Comparison of ENCODE assay signal across 22 cellular contexts in the genomic region with DNA sequence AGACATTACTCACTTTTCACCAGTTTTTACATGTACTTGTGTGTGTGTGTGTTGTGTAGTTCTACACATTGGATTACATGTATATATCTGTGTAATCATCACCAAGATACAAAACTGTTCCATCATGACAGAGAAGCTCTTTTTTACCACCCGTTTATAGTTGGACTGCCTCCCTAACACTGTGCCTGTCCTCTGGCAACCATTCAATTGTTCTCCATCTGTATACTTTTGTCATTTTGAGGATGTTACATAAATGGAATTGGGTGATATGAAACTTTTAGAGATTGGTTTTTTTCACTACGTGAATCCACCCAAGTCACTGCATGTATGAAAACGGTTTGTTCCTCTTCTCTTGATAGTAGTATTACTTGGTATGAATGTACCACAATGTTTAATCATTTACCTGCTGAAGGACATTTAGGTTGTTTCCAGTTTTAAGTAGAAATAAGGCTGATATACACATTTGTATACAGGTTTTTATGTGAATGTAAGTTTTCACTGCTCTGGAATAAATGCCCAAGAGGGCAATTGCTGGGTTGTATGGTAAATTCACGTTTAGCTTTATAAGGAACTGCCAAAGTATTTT.
DNase-seq lines count a peak whose midpoint lies in the region; ATAC-seq, FAIRE-seq and TF ChIP-seq lines count a peak whose summit lies in the region.
"Had no signal": no experiment of that assay in that cellular context is flagged by ENCODE, and none has a peak within 500 bp of the region (broad histone marks: within the 10 kb centered on the region; RNA-seq: fewer than 3 reads in every experiment).

No MANE protein-coding gene starts in this region.

- WGBS in GM12878 (ENCODE audit: insufficient coverage, insufficient replicate concordance, low lambda C conversion rate, missing lambda C conversion rate): 48% methylated on average over 4 of the region's 4 CpGs
- WGBS in HepG2 (ENCODE audit: low lambda C conversion rate): 90% methylated on average over 4 of the region's 4 CpGs

- H3K9ac ChIP-seq in GM12878 (ENCODE audit: control insufficient read depth, insufficient read depth, low read length) (no peak overlapping the region), HepG2 (ENCODE audit: insufficient read depth, low read depth, low read length) (no peak overlapping the region)

- TF ChIP-seq CTCF in GM12878 (IDR thresholded peaks at IDR 0.05 in 2 of 3, conservative IDR thresholded peaks at IDR 0.05 in 1 of 3; ENCODE audit: control insufficient read depth in 2 of 3, extremely low read depth in 1 of 3, insufficient read depth in 1 of 3, low read depth in 3 of 3, low read length in 3 of 3) (no peak), HepG2 (CRISPR knock-in tag; IDR thresholded peaks at IDR 0.05) (no peak)

- H3K36me3 ChIP-seq in GM12878 (ENCODE audit: control insufficient read depth in 2 of 2, insufficient read depth in 2 of 2, low read length in 1 of 2) (peaks cover 3 to 21% of the 10 kb centered on the region in 2 experiments), HepG2 (replicated peaks in 1 of 2; ENCODE audit: control insufficient read depth in 1 of 2, insufficient read depth in 2 of 2, low read length in 2 of 2) (no peaks in the 10 kb centered on the region)

- no peaks in the 10 kb centered on the region; the same call in 1 of the 2 replicates for H3K79me2 ChIP-seq in GM12878 (ENCODE audit: control insufficient read depth, insufficient read depth, low read length)
- peaks cover 2% of the 10 kb centered on the region for H3K79me2 ChIP-seq in HepG2 (ENCODE audit: insufficient read depth, low read length)

- H3K27ac Mint-ChIP-seq in activated CD8-positive, alpha-beta memory T cell treated with anti-CD3 and anti-CD28 coated beads, Interleukin-2, amount 10 ng/mL, durations not matched to agents 7 days and 5 days: no peak overlapping the region
- H3K27ac Mint-ChIP-seq: IgD-negative memory B cell had no signal

- DNase-seq in H54 (ENCODE audit: insufficient read length, low spot score) (no peak), GM12878 (ENCODE audit: low read depth, low spot score) (peak; percentile 25), NCI-H128 (lab: John Stamatoyannopoulos, UW; ENCODE audit: unreplicated experiment) (no peak), HepG2 (ENCODE audit: low spot score) (no peak)
- no peak for DNase-seq in activated CD8-positive, alpha-beta memory T cell treated with anti-CD3 and anti-CD28 coated beads, Interleukin-2, amount 10 ng/mL, durations not matched to agents 7 days and 5 days
- DNase-seq: BE2C, EL, NCI-H1105, NCI-H2029 treated with DMSO at 0.1 percent for 48 hours, NCI-H2171, NCI-H345, NCI-H524, NCI-H774, T-helper 1 cell had no signal

- no peak for TF ChIP-seq POLR2A in H54 (IDR thresholded peaks at IDR 0.05; ENCODE audit: low read depth, low read length)
- no peak for TF ChIP-seq POLR2A in GM12878 (IDR thresholded peaks at IDR 0.05; ENCODE audit: low read depth, low read length)
- TF ChIP-seq POLR2A in HepG2 (IDR thresholded peaks at IDR 0.05; ENCODE audit: insufficient read depth in 1 of 2, low read depth in 2 of 2, low read length in 2 of 2): no peak

- intact Hi-C loops in GM12878 (cut with micrococcal nuclease; ENCODE audit: unreplicated experiment): no loop called here
- intact Hi-C loops in HepG2 (cut with micrococcal nuclease; ENCODE audit: unreplicated experiment): no loop called here

- POLR2A ChIA-PET in GM12878 (lab: Charles Lee) (no interaction called here), HepG2 (lab: Yijun Ruan, JAX) (no interaction called here)

- H3K4me3 Mint-ChIP-seq in activated CD8-positive, alpha-beta memory T cell treated with anti-CD3 and anti-CD28 coated beads, Interleukin-2, amount 10 ng/mL, durations not matched to agents 7 days and 5 days: no peak overlapping the region
- H3K4me3 Mint-ChIP-seq: IgD-negative memory B cell had no signal

- TF ChIP-seq RAD21 in GM12878 (IDR thresholded peaks at IDR 0.05; ENCODE audit: insufficient read depth, low read depth, low read length): no peak
- no peak for TF ChIP-seq RAD21 in HepG2 (CRISPR knock-in tag; IDR thresholded peaks at IDR 0.05)

- FAIRE-seq in H54 (lab: Jason Lieb, UNC) (peak; percentile 53), GM12878 (lab: Jason Lieb, UNC) (no peak), HepG2 (lab: Jason Lieb, UNC) (no peak)
- FAIRE-seq: A549, H1, HTR-8/SVneo had no signal

- BruUV-seq in GM12878 (replicated peaks; lab: Mats Ljungman, UMichigan): no TSS peak
- BruUV-seq in HepG2 (replicated peaks; lab: Mats Ljungman, UMichigan): no TSS peak

- peaks cover 10% of the 10 kb centered on the region for H3K9me3 Mint-ChIP-seq in activated CD8-positive, alpha-beta memory T cell treated with anti-CD3 and anti-CD28 coated beads, Interleukin-2, amount 10 ng/mL, durations not matched to agents 7 days and 5 days (ENCODE audit: low read depth)

- H2AFZ ChIP-seq in GM12878 (ENCODE audit: control insufficient read depth, low read depth, low read length) (no peak overlapping the region), HepG2 (ENCODE audit: low read length) (no peak overlapping the region)

- no peaks in the 10 kb centered on the region for H3K27me3 Mint-ChIP-seq in activated CD8-positive, alpha-beta memory T cell treated with anti-CD3 and anti-CD28 coated beads, Interleukin-2, amount 10 ng/mL, durations not matched to agents 7 days and 5 days
- H3K27me3 Mint-ChIP-seq: IgD-negative memory B cell had no signal

- no peaks in the 10 kb centered on the region for H3K27me3 ChIP-seq in GM12878 (replicated peaks in 1 of 2; ENCODE audit: control insufficient read depth in 2 of 2, insufficient read depth in 2 of 2, low read length in 1 of 2)
- H3K27me3 ChIP-seq in HepG2 (ENCODE audit: control insufficient read depth in 1 of 2, insufficient read depth in 2 of 2, low read length in 2 of 2): no peaks in the 10 kb centered on the region
- H3K27me3 ChIP-seq: BE2C, SJSA1 had no signal

- RAD21 ChIA-PET in GM12878 (lab: Charles Lee; ENCODE audit: unreplicated experiment): interaction anchor here (1.4 to 2.2 kb wide), 2 partner anchors 19 to 124 kb away, joined by 3 to 18 read pairs; no protein-coding TSS in a partner anchor

- peak; percentile 59 for ATAC-seq in GM18907 (IDR thresholded peaks at IDR 0.05; ENCODE audit: unreplicated experiment)
- peak; percentile 94 for ATAC-seq in GM12878
- ATAC-seq in GM21529 (IDR thresholded peaks at IDR 0.05; ENCODE audit: unreplicated experiment): no peak
- no peak for ATAC-seq in activated CD8-positive, alpha-beta memory T cell treated with anti-CD3 and anti-CD28 coated beads, Interleukin-2, amount 10 ng/mL, durations not matched to agents 7 days and 5 days
- ATAC-seq in HepG2: no peak
- ATAC-seq: A549, Right ventricle myocardium inferior had no signal

- SMC1A ChIA-PET in GM12878 (lab: Charles Lee; ENCODE audit: uncharacterized antibody, unreplicated experiment): interaction anchor here (0.9 to 4.2 kb wide), 7 partner anchors 11 to 135 kb away, joined by 3 to 24 read pairs (median 5); no protein-coding TSS in a partner anchor

- no peaks in the 10 kb centered on the region for H4K20me1 ChIP-seq in GM12878 (ENCODE audit: control insufficient read depth, insufficient read depth)
- no peaks in the 10 kb centered on the region for H4K20me1 ChIP-seq in HepG2 (ENCODE audit: insufficient read depth, low read length)

- no peak overlapping the region for H3K27ac ChIP-seq in GM12878 (ENCODE audit: control insufficient read depth, insufficient read depth)
- no peak overlapping the region for H3K27ac ChIP-seq in HepG2 (ENCODE audit: extremely low read length, insufficient read depth, low read length)
- H3K27ac ChIP-seq: A549, SJSA1 had no signal

- H3K9me3 ChIP-seq in GM12878 (replicated peaks; ENCODE audit: control insufficient read depth, insufficient read depth, low read length) (no peaks in the 10 kb centered on the region), HepG2 (ENCODE audit: low read length) (no peaks in the 10 kb centered on the region)
- H3K9me3 ChIP-seq: A549, BE2C, SJSA1 had no signal

- in situ Hi-C loops in GM12878 (cut with MboI) (no loop called here), HepG2 (cut with HindIII; ENCODE audit: extremely low pct_ligation_motif_present, low pct_unique_long_range_greater_than_20kb) (no loop called here)

- peaks cover 53% of the 10 kb centered on the region for H3K36me3 Mint-ChIP-seq in activated CD8-positive, alpha-beta memory T cell treated with anti-CD3 and anti-CD28 coated beads, Interleukin-2, amount 10 ng/mL, durations not matched to agents 7 days and 5 days

- no peak for TF ChIP-seq EP300 in GM12878 (IDR thresholded peaks at IDR 0.05; ENCODE audit: borderline replicate concordance in 1 of 2, control insufficient read depth in 1 of 2, low read depth in 2 of 2, low read length in 2 of 2)
- no peak for TF ChIP-seq EP300 in HepG2 (IDR thresholded peaks at IDR 0.05; ENCODE audit: low read depth in 2 of 2, low read length in 2 of 2)
- TF ChIP-seq EP300 in HepG2 (CRISPR knock-in tag; IDR thresholded peaks at IDR 0.05; ENCODE audit: borderline replicate concordance): no peak

- H3K4me1 ChIP-seq in GM12878 (ENCODE audit: control insufficient read depth, insufficient read depth, low read length) (no peaks in the 10 kb centered on the region), HepG2 (ENCODE audit: insufficient read depth, low read length) (peaks cover 12% of the 10 kb centered on the region)
- H3K4me1 ChIP-seq: A549, BE2C, SJSA1 had no signal

- no peaks in the 10 kb centered on the region for H3K4me1 Mint-ChIP-seq in activated CD8-positive, alpha-beta memory T cell treated with anti-CD3 and anti-CD28 coated beads, Interleukin-2, amount 10 ng/mL, durations not matched to agents 7 days and 5 days
- H3K4me1 Mint-ChIP-seq: IgD-negative memory B cell had no signal

- H3K4me3 ChIP-seq in GM12878 (no peak overlapping the region), HepG2 (replicated peaks in 1 of 3; ENCODE audit: insufficient read depth in 1 of 3, low read depth in 2 of 3, low read length in 3 of 3) (no peak overlapping the region)
- H3K4me3 ChIP-seq: A549, SJSA1 had no signal

- CTCF ChIA-PET in GM12878 (lab: Yijun Ruan, JAX): interaction anchor here (0.6 to 2.0 kb wide), 4 partner anchors 22 to 173 kb away, joined by 3 to 5 read pairs (median 4); no protein-coding TSS in a partner anchor
- CTCF ChIA-PET in activated CD8-positive, alpha-beta memory T cell treated with anti-CD3 and anti-CD28 coated beads, Interleukin-2, amount 10 ng/mL, durations not matched to agents 7 days and 5 days (lab: Charles Lee): no interaction called here
- CTCF ChIA-PET in HepG2 (lab: Yijun Ruan, JAX; ENCODE audit: low intra/inter-chr PET ratio, low total read pairs): no interaction called here

- H3K4me2 ChIP-seq in GM12878 (ENCODE audit: control insufficient read depth, insufficient read depth): no peak overlapping the region
- no peak overlapping the region for H3K4me2 ChIP-seq in HepG2 (ENCODE audit: low read depth, low read length)
- H3K4me2 ChIP-seq: A549 had no signal

TF ChIP-seq in GM12878, 131 proteins besides CTCF, POLR2A, EP300 and RAD21 (continues in another document):
- TF ChIP-seq CHD1 (IDR thresholded peaks at IDR 0.05; ENCODE audit: low read depth, low read length) (no peak), PAX8 (IDR thresholded peaks at IDR 0.05) (no peak), STAT1 (conservative IDR thresholded peaks at IDR 0.05) (no peak), CBX5 (IDR thresholded peaks at IDR 0.05; ENCODE audit: low read depth) (no peak)

TF ChIP-seq in HepG2, 621 proteins besides CTCF, POLR2A, EP300 and RAD21 (continues in another document):
- no peak for TF ChIP-seq ZSCAN30 (CRISPR knock-in tag; IDR thresholded peaks at IDR 0.05)

Comparison
In these comparisons a context has a peak if more than half of its experiments do, and no peak if none do; other contexts are left out.
1. ATAC-seq: peak in GM18907 (single experiment) and GM12878 (single experiment); none in GM21529 (single experiment), activated CD8-positive, alpha-beta memory T cell treated with anti-CD3 and anti-CD28 coated beads, Interleukin-2, amount 10 ng/mL, durations not matched to agents 7 days and 5 days (single experiment) and HepG2 (single experiment).